In the genomic region with DNA sequence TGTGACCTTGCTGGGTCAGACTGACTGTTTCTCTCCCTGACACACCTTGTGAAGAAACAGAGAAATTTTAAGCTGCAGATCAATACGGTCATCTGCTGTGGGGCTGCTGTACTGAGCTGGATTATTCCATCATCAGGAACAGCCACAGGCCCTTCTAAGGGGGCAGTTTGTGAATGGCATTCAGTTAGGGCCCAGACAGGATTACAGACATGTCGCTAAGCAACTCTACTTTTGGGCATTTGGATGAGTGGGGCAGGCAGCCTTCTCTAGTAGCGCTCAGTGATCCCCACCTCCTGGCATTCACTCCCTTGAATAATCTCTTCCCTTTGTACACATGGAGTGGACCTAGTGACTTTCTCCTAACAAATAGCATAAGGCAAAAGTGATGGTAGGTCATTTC, we compare ENCODE assay signal across 29 cellular contexts.
DNase-seq lines count a peak whose midpoint lies in the region; ATAC-seq and TF ChIP-seq lines count a peak whose summit lies in the region.
"Had no signal": no experiment of that assay in that cellular context is flagged by ENCODE, and none has a peak within 500 bp of the region (broad histone marks: within the 10 kb centered on the region; RNA-seq: fewer than 3 reads in every experiment).

No MANE protein-coding gene starts in this region.

- H3K4me3 ChIP-seq in WERI-Rb-1 (ENCODE audit: low read depth, low read length): no peak overlapping the region
- H3K4me3 ChIP-seq in esophagus muscularis mucosa: no peak overlapping the region
- H3K4me3 ChIP-seq: A549; BLaER1; BLaER1 treated with 17β-estradiol and CSF1 and Interleukin-3, amounts not matched to agents 10 nM and 100 nM had no signal

- ATAC-seq in stimulated activated naive CD8-positive, alpha-beta T cell treated with anti-CD3 and anti-CD28 coated beads, Interleukin-15, Interleukin-2, amounts not matched to agents 100 U/mL and 50 U/mL, for 24 hours: no peak
- no peak for ATAC-seq in HG02973 (IDR thresholded peaks at IDR 0.05; ENCODE audit: unreplicated experiment)
- ATAC-seq: CD8-positive, alpha-beta T cell had no signal

- peak; percentile 52 for DNase-seq in WERI-Rb-1
- DNase-seq in esophagus muscularis mucosa (ENCODE audit: extremely low spot score): peak; percentile 66
- DNase-seq in stimulated activated naive CD8-positive, alpha-beta T cell treated with anti-CD3 and anti-CD28 coated beads, Interleukin-15, Interleukin-2, amounts not matched to agents 100 U/mL and 50 U/mL, for 24 hours: no peak
- DNase-seq: 8988T; ACHN; AML-193; BE2C; C1 segment of cervical spinal cord; Caco-2; Calu3; CD4-positive, alpha-beta memory T cell; CD4-positive, alpha-beta T cell; CD4-positive, CD25-positive, alpha-beta regulatory T cell; CD8-positive, alpha-beta memory T cell; CD8-positive, alpha-beta T cell; COR-L47; DMS 273 treated with DMSO at 0.1 percent for 48 hours; DMS153; DMS53; DMS79; DMS79 treated with DMSO at 0.1 percent for 48 hours; DND-41; EL had no signal

- H3K27me3 ChIP-seq in WERI-Rb-1 (ENCODE audit: insufficient read depth, low read depth, severe bottlenecking) (no peaks in the 10 kb centered on the region), esophagus muscularis mucosa (no peaks in the 10 kb centered on the region)
- H3K27me3 ChIP-seq: BE2C; BLaER1; BLaER1 treated with 17β-estradiol and CSF1 and Interleukin-3, amounts not matched to agents 10 nM and 100 nM had no signal

- no peak for TF ChIP-seq POLR2A in esophagus muscularis mucosa (IDR thresholded peaks at IDR 0.05; ENCODE audit: low read depth)

- intact Hi-C loops in esophagus muscularis mucosa (cut with DNase I): no loop called here

- H3K36me3 ChIP-seq in WERI-Rb-1 (no peaks in the 10 kb centered on the region), esophagus muscularis mucosa (no peaks in the 10 kb centered on the region)
- H3K36me3 ChIP-seq: BE2C; BLaER1; BLaER1 treated with 17β-estradiol and CSF1 and Interleukin-3, amounts not matched to agents 10 nM and 100 nM had no signal

- TF ChIP-seq EP300 in esophagus muscularis mucosa (IDR thresholded peaks at IDR 0.05): no peak

- H3K4me1 ChIP-seq in esophagus muscularis mucosa: peaks cover 0 to 7% (median 7%) of the 10 kb centered on the region in 4 donors
- H3K4me1 ChIP-seq: BE2C, BLaER1, Caco-2 had no signal

- H3K9me3 ChIP-seq in WERI-Rb-1 (ENCODE audit: severe bottlenecking) (no peaks in the 10 kb centered on the region), esophagus muscularis mucosa (no peaks in the 10 kb centered on the region)
- H3K9me3 ChIP-seq: BE2C; BLaER1; BLaER1 treated with 17β-estradiol and CSF1 and Interleukin-3, amounts not matched to agents 10 nM and 100 nM; Caco-2 had no signal

- no peak for TF ChIP-seq CTCF in WERI-Rb-1 (IDR thresholded peaks at IDR 0.05; ENCODE audit: low read depth, low read length)
- TF ChIP-seq CTCF in esophagus muscularis mucosa (IDR thresholded peaks at IDR 0.05): no peak

- WGBS in esophagus muscularis mucosa: 92% methylated on average over 3 of the region's 3 CpGs

- H3K27ac ChIP-seq in WERI-Rb-1 (no peak overlapping the region), esophagus muscularis mucosa (replicated peaks in 1 of 4) (no peak overlapping the region)
- H3K27ac ChIP-seq: 22Rv1; A549; BLaER1; BLaER1 treated with 17β-estradiol and CSF1 and Interleukin-3, amounts not matched to agents 10 nM and 100 nM; C4-2B had no signal
